In the genomic region with DNA sequence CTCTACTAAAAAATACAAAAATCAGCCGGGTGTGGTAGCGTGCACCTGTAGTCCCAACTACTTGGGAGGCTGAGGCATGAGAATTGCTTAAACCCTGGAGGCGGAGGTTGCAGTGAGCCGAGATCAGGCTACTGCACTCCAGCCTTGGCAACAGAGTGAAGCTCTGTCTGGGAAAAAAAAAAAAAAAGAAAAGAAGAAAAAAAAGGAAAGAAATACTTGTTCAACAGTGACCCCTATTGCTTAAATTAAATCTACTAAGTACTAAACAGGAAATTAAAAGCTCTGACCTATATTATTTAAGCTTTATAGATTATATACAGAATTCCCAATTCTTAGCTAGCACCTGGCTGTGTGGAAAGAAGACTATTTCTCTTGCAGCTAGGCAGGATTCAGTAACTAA, we compare ENCODE assay signal across 17 cellular contexts. TPM values are rescaled to one million over a fixed set of nuclear protein-coding genes. Genes with fewer than 3 reads are reported as not detected.
DNase-seq lines count a peak whose midpoint lies in the region; ATAC-seq and TF ChIP-seq lines count a peak whose summit lies in the region.
"Had no signal": no experiment of that assay in that cellular context is flagged by ENCODE, and none has a peak within 500 bp of the region (broad histone marks: within the 10 kb centered on the region; RNA-seq: fewer than 3 reads in every experiment).

No MANE protein-coding gene starts in this region.

- ATAC-seq in left ventricle myocardium superior (peak; percentile 54), HG02798 (IDR thresholded peaks at IDR 0.05; ENCODE audit: poor library complexity, unreplicated experiment) (no peak)
- ATAC-seq: activated naive CD4-positive, alpha-beta T cell treated with anti-CD3 and anti-CD28 coated beads, Interleukin-2, amount 50 U/mL, for 72 hours; activated T-cell treated with anti-CD3 and anti-CD28 coated beads, Interleukin-2, amount 50 U/mL, for 72 hours; right cardiac atrium; stimulated activated naive B cell treated with anti-CD40 and anti-IgM and Interleukin-4, amounts not matched to agents 10 μg/mL and 1 μg/mL and 100 μg/mL, for 72 hours had no signal

- POLR2A ChIA-PET in HEK293T (lab: Yijun Ruan, JAX), result interaction anchor here (0.8 kb wide), 1 partner anchor 499 kb away, joined by 4 read pairs; the partner anchor contains the start of gene RPL23

- CTCF ChIA-PET in HEK293T (lab: Yijun Ruan, JAX), result interaction anchor here (0.6 to 1.2 kb wide), 5 partner anchors 11 to 117 kb away, joined by 3 to 9 read pairs (median 4); no protein-coding TSS in a partner anchor

- intact Hi-C loops in left ventricle myocardium superior (cut with micrococcal nuclease), result no loop called here

- in situ Hi-C loops in SK-MEL-5 (cut with HindIII; ENCODE audit: low pct_unique_long_range_greater_than_20kb, low sequenced_read_pairs), result no loop called here

- DNase-seq in NCI-H2171 treated with DMSO at 0.1 percent for 48 hours (lab: John Stamatoyannopoulos, UW) (peak; percentile 15), NCI-H2171 (lab: John Stamatoyannopoulos, UW) (no peak), HEK293T (ENCODE audit: extremely low spot score) (no peak), SK-MEL-5 (ENCODE audit: low read depth, low spot score) (peak; percentile 21), left ventricle myocardium superior (no peak), DMS53 treated with DMSO at 0.1 percent for 48 hours (lab: John Stamatoyannopoulos, UW; ENCODE audit: unreplicated experiment) (no peak), GM19238 (ENCODE audit: insufficient read length, low spot score) (no peak)
- DNase-seq: activated T-cell treated with anti-CD3 and anti-CD28 coated beads, Interleukin-2, amount 50 U/mL, for 72 hours; colonic mucosa; NCI-H1436; NCI-H345; stimulated activated naive B cell treated with anti-CD40 and anti-IgM and Interleukin-4, amounts not matched to agents 10 μg/mL and 1 μg/mL and 100 μg/mL, for 72 hours; T-helper 2 cell; tibial artery had no signal

TF ChIP-seq in HEK293T, 16 proteins besides CTCF, POLR2A, EP300 and RAD21:
- TF ChIP-seq SUZ12 (IDR thresholded peaks at IDR 0.05), result no peak
- peak; percentile 79 for TF ChIP-seq ZNF384 (IDR thresholded peaks at IDR 0.05)
TF ChIP-seq in HEK293T: peak in this region for 1.

RNA-seq across cellular contexts. Expression of gene FBXL20, which starts 48.9 kb away (rescaled TPM):
- total RNA-seq in SK-MEL-5 (2014; rRNA removed; shearing (Covaris generic)), result 8.0 and 9.8 TPM in 2 replicates
- 6.0 and 6.4 TPM in 2 replicates for polyA plus RNA-seq in SK-MEL-5 (2015; cell fraction: cytosol; rRNA removed)
- polyA plus RNA-seq in SK-MEL-5 (2015; cell fraction: nucleus; rRNA removed), result 7.0 and 8.8 TPM in 2 replicates
- 13.4 TPM for total RNA-seq in left ventricle myocardium superior

Comparison
In these comparisons a context has a peak if more than half of its experiments do, and no peak if none do; other contexts are left out.
1. DNase-seq: peak in NCI-H2171 treated with DMSO at 0.1 percent for 48 hours (single experiment) and SK-MEL-5 (single experiment); none in NCI-H2171 (single experiment), HEK293T (single experiment), left ventricle myocardium superior (single experiment), DMS53 treated with DMSO at 0.1 percent for 48 hours (single experiment) and GM19238 (single experiment).